1 cellular context compared by ENCODE assay signal in genomic region chr4:47926667-47927258, GRCh38.
TF ChIP-seq lines count a peak whose summit lies in the region.

No MANE protein-coding gene starts in this region.

TF ChIP-seq in K562, 482 proteins besides CTCF, POLR2A, EP300 and RAD21 (continued from another document):
- peak; percentile 35; the same call in 1 of the 2 replicates for TF ChIP-seq CREM (IDR thresholded peaks at IDR 0.05; ENCODE audit: low read depth)
- TF ChIP-seq POLR2AphosphoS2 (IDR thresholded peaks at IDR 0.05; ENCODE audit: low read length), result no peak
- TF ChIP-seq BCOR (IDR thresholded peaks at IDR 0.05), result peak; percentile 39; the same call in 1 of the 2 replicates
- peak; percentile 57 for TF ChIP-seq TEAD4 (IDR thresholded peaks at IDR 0.05; ENCODE audit: low read length)
- TF ChIP-seq TEAD4 (CRISPR knock-in tag; IDR thresholded peaks at IDR 0.05; ENCODE audit: borderline replicate concordance), result no peak
- peak; percentile 65 to 78; a peak in 3 of 4 replicates for TF ChIP-seq FOXK2 (conservative IDR thresholded peaks at IDR 0.05 in 1 of 2, IDR thresholded peaks at IDR 0.05 in 1 of 2; ENCODE audit: low read depth in 2 of 2)
- peak; percentile 60 for TF ChIP-seq KLF16 (IDR thresholded peaks at IDR 0.05)
- 0 out of 2 replicates have a peak, but pooled peaks have one; percentile 12 for TF ChIP-seq CXXC5 (CRISPR knock-in tag; IDR thresholded peaks at IDR 0.05)
- no peak for TF ChIP-seq TRIM24 (IDR thresholded peaks at IDR 0.05)
- TF ChIP-seq REST (CRISPR knock-in tag; IDR thresholded peaks at IDR 0.05; ENCODE audit: low read depth), result peak; percentile 52; the same call in 1 of the 2 replicates
- no peak for TF ChIP-seq POLR3G (IDR thresholded peaks at IDR 0.05; ENCODE audit: extremely low read depth, insufficient read length, insufficient replicate concordance)
- 0 out of 4 replicates have a peak, but pooled peaks of 1 of the 2 experiments have one; percentile 23 for TF ChIP-seq RCOR1 (IDR thresholded peaks at IDR 0.05; ENCODE audit: borderline replicate concordance in 1 of 2, low read depth in 2 of 2, low read length in 2 of 2)
- 0 out of 2 replicates have a peak, but pooled peaks have one; percentile 25 for TF ChIP-seq SMC3 (conservative IDR thresholded peaks at IDR 0.05; ENCODE audit: insufficient read depth, low read depth, low read length)
- TF ChIP-seq NBN (IDR thresholded peaks at IDR 0.05; ENCODE audit: low read depth), result no peak
- TF ChIP-seq PKNOX1 (IDR thresholded peaks at IDR 0.05), result 0 out of 2 replicates have a peak, but pooled peaks have one; percentile 11
- no peak for TF ChIP-seq KDM1A (IDR thresholded peaks at IDR 0.05)
- peak in 1 of 2 experiments; percentile 53; a peak in 1 of 4 replicates for TF ChIP-seq MLLT1 (IDR thresholded peaks at IDR 0.05)
- TF ChIP-seq CBFA2T3 (IDR thresholded peaks at IDR 0.05), result peak; percentile 54
- TF ChIP-seq CBFA2T2 (conservative IDR thresholded peaks at IDR 0.05), result 0 out of 2 replicates have a peak, but pooled peaks have one; percentile 4
- TF ChIP-seq POLR2B (IDR thresholded peaks at IDR 0.05; ENCODE audit: low read depth, partially characterized antibody), result no peak
- peak; percentile 58; the same call in 1 of the 2 replicates for TF ChIP-seq ZEB2 (IDR thresholded peaks at IDR 0.05)
- TF ChIP-seq ILK (tag; IDR thresholded peaks at IDR 0.05; ENCODE audit: borderline replicate concordance, low read depth), result no peak
